In genomic region chr6:21752054-21752811, GRCh38 we compare ENCODE assay signal across 1 cellular context.
TF ChIP-seq lines count a peak whose summit lies in the region.

No MANE protein-coding gene starts in this region.

TF ChIP-seq in SK-N-SH treated with all-trans-retinoic acid at 6 μM for 48 hours, 23 proteins besides CTCF, POLR2A, EP300 and RAD21 (continued from another document):
- TF ChIP-seq ISL1 (CRISPR knock-in tag; IDR thresholded peaks at IDR 0.05), result no peak
